In the genomic region with DNA sequence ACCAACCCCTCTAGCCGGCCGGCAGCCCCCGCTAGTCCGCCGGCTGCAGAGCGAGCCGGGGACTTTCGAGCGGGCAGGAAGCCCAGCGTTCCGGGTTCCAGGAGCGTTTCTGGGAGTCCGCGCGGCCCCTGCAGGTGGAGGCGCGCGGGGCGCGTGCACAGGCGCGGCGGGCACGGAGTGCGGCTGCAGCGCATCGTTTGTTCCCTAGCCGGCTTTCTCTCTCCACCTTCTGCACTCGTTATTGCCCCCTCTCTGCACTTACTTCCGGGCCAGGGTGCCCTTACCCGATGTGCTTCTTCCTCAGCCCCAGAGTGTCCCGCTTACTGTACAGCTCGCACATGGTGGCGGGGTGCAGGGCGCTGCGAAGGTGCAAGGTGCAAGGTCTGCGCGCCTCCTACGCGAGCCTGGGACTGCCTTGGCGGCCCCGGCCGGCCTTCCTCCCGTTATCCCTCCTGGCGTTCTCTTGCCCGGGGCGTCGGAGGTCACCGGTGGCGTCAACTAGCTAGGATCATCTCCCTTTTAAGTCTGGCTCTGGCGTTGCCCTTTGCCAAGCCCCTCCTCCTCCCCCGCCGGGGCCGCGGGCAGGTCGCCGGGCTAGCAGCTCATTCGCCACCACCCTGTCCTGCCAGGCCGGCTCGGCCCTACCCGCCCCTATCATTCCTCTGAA, we compare ENCODE assay signal across 8 cellular contexts.
DNase-seq lines count a peak whose midpoint lies in the region; ATAC-seq and TF ChIP-seq lines count a peak whose summit lies in the region.

A gene (minus strand): TSS at position 495 of the 667 bp plus-strand sequence. CDS start 155 bp downstream, at position 340.

- ATAC-seq in SK-N-SH treated with all-trans-retinoic acid at 6 μM for 48 hours (peak; percentile 81), GM18520 (IDR thresholded peaks at IDR 0.05; ENCODE audit: unreplicated experiment) (no peak), GM21717 (IDR thresholded peaks at IDR 0.05; ENCODE audit: unreplicated experiment) (no peak)

- DNase-seq in NCI-H1417 (lab: John Stamatoyannopoulos, UW) (peak in 2 of 3 experiments; percentile 71 to 79), NCI-H1417 treated with DMSO at 0.1 percent for 48 hours (lab: John Stamatoyannopoulos, UW) (no peak), kidney tubule cell (ENCODE audit: low spot score) (peak; percentile 23)
- peak; percentile 7 for DNase-seq in central memory CD4-positive, alpha-beta T cell
- peak; percentile 47 for DNase-seq in stimulated activated CD4-positive, alpha-beta T cell treated with anti-CD3 and anti-CD28 coated beads, Interleukin-15, amount 100 ng/mL, for 24 hours

TF ChIP-seq in SK-N-SH treated with all-trans-retinoic acid at 6 μM for 48 hours, 23 proteins besides CTCF, POLR2A, EP300 and RAD21:
- no peak for TF ChIP-seq PPARA (CRISPR knock-in tag; IDR thresholded peaks at IDR 0.05; ENCODE audit: borderline replicate concordance)
- no peak for TF ChIP-seq ZC3H10 (CRISPR knock-in tag; IDR thresholded peaks at IDR 0.05)
- TF ChIP-seq TOX (CRISPR knock-in tag; IDR thresholded peaks at IDR 0.05; ENCODE audit: borderline replicate concordance): no peak
- TF ChIP-seq, protein P1, sequence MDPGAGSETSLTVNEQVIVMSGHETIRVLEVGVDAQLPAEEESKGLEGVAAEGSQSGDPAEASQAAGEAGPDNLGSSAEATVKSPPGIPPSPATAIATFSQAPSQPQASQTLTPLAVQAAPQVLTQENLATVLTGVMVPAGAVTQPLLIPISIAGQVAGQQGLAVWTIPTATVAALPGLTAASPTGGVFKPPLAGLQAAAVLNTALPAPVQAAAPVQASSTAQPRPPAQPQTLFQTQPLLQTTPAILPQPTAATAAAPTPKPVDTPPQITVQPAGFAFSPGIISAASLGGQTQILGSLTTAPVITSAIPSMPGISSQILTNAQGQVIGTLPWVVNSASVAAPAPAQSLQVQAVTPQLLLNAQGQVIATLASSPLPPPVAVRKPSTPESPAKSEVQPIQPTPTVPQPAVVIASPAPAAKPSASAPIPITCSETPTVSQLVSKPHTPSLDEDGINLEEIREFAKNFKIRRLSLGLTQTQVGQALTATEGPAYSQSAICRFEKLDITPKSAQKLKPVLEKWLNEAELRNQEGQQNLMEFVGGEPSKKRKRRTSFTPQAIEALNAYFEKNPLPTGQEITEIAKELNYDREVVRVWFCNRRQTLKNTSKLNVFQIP (CRISPR knock-in tag; IDR thresholded peaks at IDR 0.05; ENCODE audit: borderline replicate concordance, low read depth): no peak
- no peak for TF ChIP-seq ZFP3 (CRISPR knock-in tag; IDR thresholded peaks at IDR 0.05)
- TF ChIP-seq, protein P2, sequence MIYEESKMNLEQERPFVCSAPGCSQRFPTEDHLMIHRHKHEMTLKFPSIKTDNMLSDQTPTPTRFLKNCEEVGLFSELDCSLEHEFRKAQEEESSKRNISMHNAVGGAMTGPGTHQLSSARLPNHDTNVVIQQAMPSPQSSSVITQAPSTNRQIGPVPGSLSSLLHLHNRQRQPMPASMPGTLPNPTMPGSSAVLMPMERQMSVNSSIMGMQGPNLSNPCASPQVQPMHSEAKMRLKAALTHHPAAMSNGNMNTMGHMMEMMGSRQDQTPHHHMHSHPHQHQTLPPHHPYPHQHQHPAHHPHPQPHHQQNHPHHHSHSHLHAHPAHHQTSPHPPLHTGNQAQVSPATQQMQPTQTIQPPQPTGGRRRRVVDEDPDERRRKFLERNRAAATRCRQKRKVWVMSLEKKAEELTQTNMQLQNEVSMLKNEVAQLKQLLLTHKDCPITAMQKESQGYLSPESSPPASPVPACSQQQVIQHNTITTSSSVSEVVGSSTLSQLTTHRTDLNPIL (CRISPR knock-in tag; IDR thresholded peaks at IDR 0.05; ENCODE audit: low read depth): no peak
- TF ChIP-seq, protein P3, sequence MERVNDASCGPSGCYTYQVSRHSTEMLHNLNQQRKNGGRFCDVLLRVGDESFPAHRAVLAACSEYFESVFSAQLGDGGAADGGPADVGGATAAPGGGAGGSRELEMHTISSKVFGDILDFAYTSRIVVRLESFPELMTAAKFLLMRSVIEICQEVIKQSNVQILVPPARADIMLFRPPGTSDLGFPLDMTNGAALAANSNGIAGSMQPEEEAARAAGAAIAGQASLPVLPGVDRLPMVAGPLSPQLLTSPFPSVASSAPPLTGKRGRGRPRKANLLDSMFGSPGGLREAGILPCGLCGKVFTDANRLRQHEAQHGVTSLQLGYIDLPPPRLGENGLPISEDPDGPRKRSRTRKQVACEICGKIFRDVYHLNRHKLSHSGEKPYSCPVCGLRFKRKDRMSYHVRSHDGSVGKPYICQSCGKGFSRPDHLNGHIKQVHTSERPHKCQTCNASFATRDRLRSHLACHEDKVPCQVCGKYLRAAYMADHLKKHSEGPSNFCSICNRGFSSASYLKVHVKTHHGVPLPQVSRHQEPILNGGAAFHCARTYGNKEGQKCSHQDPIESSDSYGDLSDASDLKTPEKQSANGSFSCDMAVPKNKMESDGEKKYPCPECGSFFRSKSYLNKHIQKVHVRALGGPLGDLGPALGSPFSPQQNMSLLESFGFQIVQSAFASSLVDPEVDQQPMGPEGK (CRISPR knock-in tag; IDR thresholded peaks at IDR 0.05; ENCODE audit: borderline replicate concordance): no peak
- TF ChIP-seq GLIS3 (CRISPR knock-in tag; IDR thresholded peaks at IDR 0.05): no peak
- no peak for TF ChIP-seq OSR1 (CRISPR knock-in tag; IDR thresholded peaks at IDR 0.05)
- no peak for TF ChIP-seq TCF4 (CRISPR knock-in tag; IDR thresholded peaks at IDR 0.05; ENCODE audit: borderline replicate concordance)
- no peak for TF ChIP-seq ZNF70 (CRISPR knock-in tag; IDR thresholded peaks at IDR 0.05)
- no peak for TF ChIP-seq BACH2 (CRISPR knock-in tag; IDR thresholded peaks at IDR 0.05; ENCODE audit: borderline replicate concordance)
- no peak for TF ChIP-seq ARNTL (CRISPR knock-in tag; IDR thresholded peaks at IDR 0.05; ENCODE audit: borderline replicate concordance, low read depth)
- TF ChIP-seq ZNF565 (CRISPR knock-in tag; conservative IDR thresholded peaks at IDR 0.05; ENCODE audit: low read depth): no peak
- TF ChIP-seq ISL1 (CRISPR knock-in tag; IDR thresholded peaks at IDR 0.05): no peak
- no peak for TF ChIP-seq ESRRG (CRISPR knock-in tag; IDR thresholded peaks at IDR 0.05)
- TF ChIP-seq, protein P4, sequence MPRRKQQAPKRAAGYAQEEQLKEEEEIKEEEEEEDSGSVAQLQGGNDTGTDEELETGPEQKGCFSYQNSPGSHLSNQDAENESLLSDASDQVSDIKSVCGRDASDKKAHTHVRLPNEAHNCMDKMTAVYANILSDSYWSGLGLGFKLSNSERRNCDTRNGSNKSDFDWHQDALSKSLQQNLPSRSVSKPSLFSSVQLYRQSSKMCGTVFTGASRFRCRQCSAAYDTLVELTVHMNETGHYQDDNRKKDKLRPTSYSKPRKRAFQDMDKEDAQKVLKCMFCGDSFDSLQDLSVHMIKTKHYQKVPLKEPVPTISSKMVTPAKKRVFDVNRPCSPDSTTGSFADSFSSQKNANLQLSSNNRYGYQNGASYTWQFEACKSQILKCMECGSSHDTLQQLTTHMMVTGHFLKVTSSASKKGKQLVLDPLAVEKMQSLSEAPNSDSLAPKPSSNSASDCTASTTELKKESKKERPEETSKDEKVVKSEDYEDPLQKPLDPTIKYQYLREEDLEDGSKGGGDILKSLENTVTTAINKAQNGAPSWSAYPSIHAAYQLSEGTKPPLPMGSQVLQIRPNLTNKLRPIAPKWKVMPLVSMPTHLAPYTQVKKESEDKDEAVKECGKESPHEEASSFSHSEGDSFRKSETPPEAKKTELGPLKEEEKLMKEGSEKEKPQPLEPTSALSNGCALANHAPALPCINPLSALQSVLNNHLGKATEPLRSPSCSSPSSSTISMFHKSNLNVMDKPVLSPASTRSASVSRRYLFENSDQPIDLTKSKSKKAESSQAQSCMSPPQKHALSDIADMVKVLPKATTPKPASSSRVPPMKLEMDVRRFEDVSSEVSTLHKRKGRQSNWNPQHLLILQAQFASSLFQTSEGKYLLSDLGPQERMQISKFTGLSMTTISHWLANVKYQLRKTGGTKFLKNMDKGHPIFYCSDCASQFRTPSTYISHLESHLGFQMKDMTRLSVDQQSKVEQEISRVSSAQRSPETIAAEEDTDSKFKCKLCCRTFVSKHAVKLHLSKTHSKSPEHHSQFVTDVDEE (CRISPR knock-in tag; IDR thresholded peaks at IDR 0.05): no peak
- TF ChIP-seq ZFP30 (CRISPR knock-in tag; IDR thresholded peaks at IDR 0.05): no peak
- TF ChIP-seq, protein P5, sequence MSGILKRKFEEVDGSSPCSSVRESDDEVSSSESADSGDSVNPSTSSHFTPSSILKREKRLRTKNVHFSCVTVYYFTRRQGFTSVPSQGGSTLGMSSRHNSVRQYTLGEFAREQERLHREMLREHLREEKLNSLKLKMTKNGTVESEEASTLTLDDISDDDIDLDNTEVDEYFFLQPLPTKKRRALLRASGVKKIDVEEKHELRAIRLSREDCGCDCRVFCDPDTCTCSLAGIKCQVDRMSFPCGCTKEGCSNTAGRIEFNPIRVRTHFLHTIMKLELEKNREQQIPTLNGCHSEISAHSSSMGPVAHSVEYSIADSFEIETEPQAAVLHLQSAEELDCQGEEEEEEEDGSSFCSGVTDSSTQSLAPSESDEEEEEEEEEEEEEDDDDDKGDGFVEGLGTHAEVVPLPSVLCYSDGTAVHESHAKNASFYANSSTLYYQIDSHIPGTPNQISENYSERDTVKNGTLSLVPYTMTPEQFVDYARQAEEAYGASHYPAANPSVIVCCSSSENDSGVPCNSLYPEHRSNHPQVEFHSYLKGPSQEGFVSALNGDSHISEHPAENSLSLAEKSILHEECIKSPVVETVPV (CRISPR knock-in tag; IDR thresholded peaks at IDR 0.05): no peak
